Comparison of ENCODE assay signal across 10 cellular contexts in the genomic region with DNA sequence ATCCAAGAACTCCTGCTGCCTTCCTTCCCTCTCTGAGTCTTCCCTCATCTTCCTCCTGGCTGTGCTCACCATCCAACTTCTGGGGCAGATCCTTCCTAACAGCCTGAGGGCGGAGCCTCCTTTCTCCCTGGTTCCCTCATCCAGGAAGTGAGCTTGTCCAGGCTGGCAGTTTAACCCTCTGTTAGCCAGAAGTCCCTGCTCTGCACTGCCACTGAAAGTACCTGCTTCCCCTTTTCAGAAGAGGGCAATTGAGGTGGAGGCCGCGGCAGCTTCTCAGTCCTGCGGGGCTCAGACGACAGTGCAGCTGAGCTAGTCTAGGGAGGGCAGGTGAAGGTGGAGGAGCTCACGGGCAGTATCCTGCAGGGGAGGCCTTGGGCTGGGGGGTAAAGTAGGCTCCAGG.
DNase-seq lines count a peak whose midpoint lies in the region; ATAC-seq and TF ChIP-seq lines count a peak whose summit lies in the region.
"Had no signal": no experiment of that assay in that cellular context is flagged by ENCODE, and none has a peak within 500 bp of the region (broad histone marks: within the 10 kb centered on the region; RNA-seq: fewer than 3 reads in every experiment).

No MANE protein-coding gene starts in this region.

- H3K4me1 Mint-ChIP-seq in T-helper 2 cell treated with Interferon-gamma antibody and Interleukin-4, amounts not matched to agents 5 μg/mL and 100 μg/mL, for 36 hours (ENCODE audit: low read depth): peaks cover 2% of the 10 kb centered on the region

- no peak overlapping the region for H3K27ac Mint-ChIP-seq in T-helper 2 cell treated with Interferon-gamma antibody and Interleukin-4, amounts not matched to agents 5 μg/mL and 100 μg/mL, for 36 hours

- no peak overlapping the region for H3K4me3 ChIP-seq in lung
- no peak overlapping the region for H3K4me3 ChIP-seq in gastrocnemius medialis
- H3K4me3 ChIP-seq: SJSA1 had no signal

- H3K4me1 ChIP-seq in lung (ENCODE audit: control insufficient read depth in 2 of 2, insufficient read depth in 2 of 2, low read length in 2 of 2) (peaks cover 0 to 7% of the 10 kb centered on the region in 2 donors), gastrocnemius medialis (no peaks in the 10 kb centered on the region)
- H3K4me1 ChIP-seq: SJSA1 had no signal

- H3K36me3 Mint-ChIP-seq in T-helper 2 cell treated with Interferon-gamma antibody and Interleukin-4, amounts not matched to agents 5 μg/mL and 100 μg/mL, for 36 hours (ENCODE audit: low read depth): no peaks in the 10 kb centered on the region

- peaks cover 27% of the 10 kb centered on the region for H3K27me3 Mint-ChIP-seq in T-helper 2 cell treated with Interferon-gamma antibody and Interleukin-4, amounts not matched to agents 5 μg/mL and 100 μg/mL, for 36 hours (ENCODE audit: low read depth)

- no peak overlapping the region for H3K4me3 Mint-ChIP-seq in T-helper 2 cell treated with Interferon-gamma antibody and Interleukin-4, amounts not matched to agents 5 μg/mL and 100 μg/mL, for 36 hours

- WGBS in lung, 2 donors: 25 to 41% methylated on average over 6 of the region's 6 CpGs

- no peaks in the 10 kb centered on the region for H3K9me3 ChIP-seq in lung (ENCODE audit: control insufficient read depth in 2 of 2, insufficient read depth in 1 of 2, low read length in 1 of 2)
- no peaks in the 10 kb centered on the region for H3K9me3 ChIP-seq in gastrocnemius medialis
- H3K9me3 ChIP-seq: SJSA1 had no signal

- no peaks in the 10 kb centered on the region for H3K36me3 ChIP-seq in lung (ENCODE audit: control insufficient read depth in 2 of 2, insufficient read depth in 2 of 2, low read length in 2 of 2)
- H3K36me3 ChIP-seq in gastrocnemius medialis: no peaks in the 10 kb centered on the region
- H3K36me3 ChIP-seq: SJSA1 had no signal

- in situ Hi-C loops in gastrocnemius medialis (cut with MboI; ENCODE audit: low sequenced_read_pairs in 4 of 4): no loop called here

- H3K9me3 Mint-ChIP-seq in T-helper 2 cell treated with Interferon-gamma antibody and Interleukin-4, amounts not matched to agents 5 μg/mL and 100 μg/mL, for 36 hours: no peaks in the 10 kb centered on the region

- peak; percentile 69 for ATAC-seq in HG03025 (IDR thresholded peaks at IDR 0.05; ENCODE audit: low FRiP score, unreplicated experiment)
- no peak for ATAC-seq in lung (ENCODE audit: insufficient read depth, low FRiP score)
- no peak for ATAC-seq in gastrocnemius medialis

- TF ChIP-seq POLR2A in gastrocnemius medialis (IDR thresholded peaks at IDR 0.05): no peak

- TF ChIP-seq CTCF in lung (IDR thresholded peaks at IDR 0.05; ENCODE audit: control extremely low read depth, extremely low read depth): no peak
- TF ChIP-seq CTCF in gastrocnemius medialis (IDR thresholded peaks at IDR 0.05 in 4 of 5, conservative IDR thresholded peaks at IDR 0.05 in 1 of 5): no peak

- intact Hi-C loops in gastrocnemius medialis (cut with DNase I; ENCODE audit: low total_unique reads): no loop called here

- H3K27ac ChIP-seq in lung (ENCODE audit: low read depth in 1 of 2, low read length in 1 of 2) (no peak overlapping the region), gastrocnemius medialis (no peak overlapping the region)
- H3K27ac ChIP-seq: 22Rv1, SJSA1 had no signal

- peak; percentile 40 for DNase-seq in DMS53 (lab: John Stamatoyannopoulos, UW)
- no peak for DNase-seq in DMS53 treated with DMSO at 0.1 percent for 48 hours (lab: John Stamatoyannopoulos, UW; ENCODE audit: unreplicated experiment)
- DNase-seq in OCI-M1 (lab: John Stamatoyannopoulos, UW): peak; percentile 74
- DNase-seq in lung (ENCODE audit: low spot score): peak; percentile 25
- DNase-seq in gastrocnemius medialis: no peak
- DNase-seq in T-helper 2 cell treated with Interferon-gamma antibody and Interleukin-4, amounts not matched to agents 5 μg/mL and 100 μg/mL, for 36 hours (ENCODE audit: low spot score): no peak
- DNase-seq in ecto neural progenitor cell (ENCODE audit: low spot score): no peak

- no peaks in the 10 kb centered on the region for H3K27me3 ChIP-seq in lung (ENCODE audit: control insufficient read depth, insufficient read depth)
- no peaks in the 10 kb centered on the region for H3K27me3 ChIP-seq in gastrocnemius medialis
- H3K27me3 ChIP-seq: SJSA1 had no signal

Comparison
In these comparisons a context has a peak if more than half of its experiments do, and no peak if none do; other contexts are left out.
1. DNase-seq: peak in DMS53 (single experiment), OCI-M1 (single experiment) and lung (single experiment); none in DMS53 treated with DMSO at 0.1 percent for 48 hours (single experiment), gastrocnemius medialis (0 of 2), T-helper 2 cell treated with Interferon-gamma antibody and Interleukin-4, amounts not matched to agents 5 μg/mL and 100 μg/mL, for 36 hours (single experiment) and ecto neural progenitor cell (single experiment).